ENCODE assay signal across 23 cellular contexts in genomic region chr4:112185334-112185733, GRCh38. TPM values are rescaled to one million over a fixed set of nuclear protein-coding genes. Genes with fewer than 3 reads are reported as not detected.
DNase-seq lines count a peak whose midpoint lies in the region; ATAC-seq lines count a peak whose summit lies in the region.
"Had no signal": no experiment of that assay in that cellular context is flagged by ENCODE, and none has a peak within 500 bp of the region (broad histone marks: within the 10 kb centered on the region; RNA-seq: fewer than 3 reads in every experiment).

No MANE protein-coding gene starts in this region.

- H3K4me3 Mint-ChIP-seq in activated naive CD8-positive, alpha-beta T cell treated with anti-CD3 and anti-CD28 coated beads for 36 hours = no peak overlapping the region
- H3K4me3 Mint-ChIP-seq: CD8-positive, alpha-beta T cell; central memory CD8-positive, alpha-beta T cell; nephron had no signal

- H3K27ac Mint-ChIP-seq in activated naive CD8-positive, alpha-beta T cell treated with anti-CD3 and anti-CD28 coated beads for 36 hours = no peak overlapping the region
- H3K27ac Mint-ChIP-seq: CD8-positive, alpha-beta T cell; nephron had no signal

- ATAC-seq in GM18870 (IDR thresholded peaks at IDR 0.05; ENCODE audit: unreplicated experiment) (peak; percentile 71), GM21529 (IDR thresholded peaks at IDR 0.05; ENCODE audit: unreplicated experiment) (peak; percentile 73), HG02938 (IDR thresholded peaks at IDR 0.05; ENCODE audit: unreplicated experiment) (peak; percentile 71), HG03565 (IDR thresholded peaks at IDR 0.05; ENCODE audit: unreplicated experiment) (peak; percentile 62), GM21576 (IDR thresholded peaks at IDR 0.05; ENCODE audit: unreplicated experiment) (no peak)
- ATAC-seq: CD8-positive, alpha-beta T cell; gastrocnemius medialis; HCT116; PC-3; psoas muscle had no signal

- no peaks in the 10 kb centered on the region for H3K27me3 Mint-ChIP-seq in activated naive CD8-positive, alpha-beta T cell treated with anti-CD3 and anti-CD28 coated beads for 36 hours
- H3K27me3 Mint-ChIP-seq: central memory CD8-positive, alpha-beta T cell had no signal

- peaks cover 36% of the 10 kb centered on the region for H3K4me1 Mint-ChIP-seq in activated naive CD8-positive, alpha-beta T cell treated with anti-CD3 and anti-CD28 coated beads for 36 hours
- H3K4me1 Mint-ChIP-seq: central memory CD8-positive, alpha-beta T cell; nephron had no signal

- H3K36me3 Mint-ChIP-seq in activated naive CD8-positive, alpha-beta T cell treated with anti-CD3 and anti-CD28 coated beads for 36 hours = peaks cover 45% of the 10 kb centered on the region

- intact Hi-C loops in posterior cingulate gyrus (cut with DNase I) = no loop called here

- no peaks in the 10 kb centered on the region for H3K9me3 Mint-ChIP-seq in activated naive CD8-positive, alpha-beta T cell treated with anti-CD3 and anti-CD28 coated beads for 36 hours
- H3K9me3 Mint-ChIP-seq: CD8-positive, alpha-beta T cell; central memory CD8-positive, alpha-beta T cell; nephron had no signal

- DNase-seq in posterior cingulate gyrus (no peak), NCI-H69 (lab: John Stamatoyannopoulos, UW) (no peak)
- DNase-seq in activated naive CD8-positive, alpha-beta T cell treated with anti-CD3 and anti-CD28 coated beads for 36 hours = no peak
- DNase-seq: activated CD4-positive, alpha-beta T cell treated with anti-CD3 and anti-CD28 coated beads for 1 hour; activated gamma-delta T cell treated with Interleukin-2 at 50 U/mL for 16 hours; CD8-positive, alpha-beta T cell; erythroblast; gastrocnemius medialis; NCI-H1436; NCI-H2171; NCI-H774; PC-3; psoas muscle; small intestine; stimulated activated CD4-positive, alpha-beta T cell treated with anti-CD3 and anti-CD28 coated beads, Interleukin-4, amount 100 ng/mL, for 24 hours had no signal

RNA-seq across cellular contexts. Expression of gene FAM241A, which starts 40.1 kb away (rescaled TPM):
- total RNA-seq in activated naive CD8-positive, alpha-beta T cell treated with anti-CD3 and anti-CD28 coated beads for 36 hours = 1 to 10 TPM; 7.4 to 7.5 TPM

RNA-seq across cellular contexts. Expression of gene AP1AR, which starts 46.3 kb away (rescaled TPM):
- total RNA-seq in activated naive CD8-positive, alpha-beta T cell treated with anti-CD3 and anti-CD28 coated beads for 36 hours = 10 to 100 TPM; 19.1 to 22.4 TPM
